26 cellular contexts compared by ENCODE assay signal in the genomic region with DNA sequence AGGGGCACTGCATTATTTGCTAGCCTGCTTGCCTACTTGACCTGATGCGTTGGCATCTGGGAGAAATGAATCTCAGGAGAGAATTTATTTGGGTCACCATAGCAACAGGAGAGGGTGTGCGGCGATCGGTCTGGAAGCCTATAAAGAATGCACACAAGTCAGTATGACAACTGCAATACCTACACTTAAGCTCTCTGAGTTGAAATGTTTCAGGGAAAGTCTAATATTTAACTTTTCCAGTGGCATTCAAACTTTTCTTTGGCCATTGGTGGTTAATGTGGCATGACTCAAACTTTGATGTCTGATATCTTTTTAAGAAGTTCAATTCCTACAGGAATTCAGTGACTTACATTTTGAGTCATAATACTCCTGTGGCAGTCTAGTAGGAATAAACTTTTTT.
"Had no signal": no experiment of that assay in that cellular context is flagged by ENCODE, and none has a peak within 500 bp of the region (broad histone marks: within the 10 kb centered on the region; RNA-seq: fewer than 3 reads in every experiment).

No MANE protein-coding gene starts in this region.

- H3K4me1 Mint-ChIP-seq: central memory CD8-positive, alpha-beta T cell; naive thymus-derived CD4-positive, alpha-beta T cell; stimulated activated effector memory CD8-positive, alpha-beta T cell treated with anti-CD3 and anti-CD28 coated beads, Interleukin-12 subunit alpha, Interleukin-12 subunit beta, amount 100 ng/mL, for 72 hours; stimulated activated naive CD8-positive, alpha-beta T cell treated with anti-CD3 and anti-CD28 coated beads, Interleukin-15, amount 100 ng/mL, for 72 hours; T-cell had no signal

- ATAC-seq: activated naive CD4-positive, alpha-beta T cell treated with anti-CD3 and anti-CD28 coated beads, Interleukin-2, amount 50 U/mL, for 72 hours; gastrocnemius medialis; left lobe of liver; lower lobe of right lung; naive thymus-derived CD4-positive, alpha-beta T cell; psoas muscle; right lobe of liver; stimulated activated effector memory CD8-positive, alpha-beta T cell treated with anti-CD3 and anti-CD28 coated beads, Interleukin-12 subunit alpha, Interleukin-12 subunit beta, amount 100 ng/mL, for 72 hours; stimulated activated naive CD8-positive, alpha-beta T cell treated with anti-CD3 and anti-CD28 coated beads, Interleukin-15, amount 100 ng/mL, for 72 hours; T-cell had no signal

- DNase-seq: activated CD4-positive, alpha-beta T cell treated with anti-CD3 and anti-CD28 coated beads for 1 hour; activated CD4-positive, alpha-beta T cell treated with anti-CD3 and anti-CD28 coated beads, Interleukin-2, amount 50 U/mL, for 1 hour; activated gamma-delta T cell treated with Interleukin-2 at 50 U/mL for 16 hours; activated T-cell treated with anti-CD3 and anti-CD28 coated beads, Interleukin-2, amount 50 U/mL, for 1 hour; aorta; colonic mucosa; dorsolateral prefrontal cortex; esophagus squamous epithelium; gastrocnemius medialis; head of caudate nucleus; lower lobe of right lung; naive thymus-derived CD4-positive, alpha-beta T cell; ovary; psoas muscle; right lobe of liver; stimulated activated CD4-positive, alpha-beta T cell treated with anti-CD3 and anti-CD28 coated beads, Interleukin-2, amount 100 ng/mL, for 24 hours; stimulated activated naive CD8-positive, alpha-beta T cell treated with anti-CD3 and anti-CD28 coated beads, Interleukin-15, amount 100 ng/mL, for 72 hours; T-cell; tibial artery had no signal

- H3K36me3 ChIP-seq: colonic mucosa, esophagus squamous epithelium, gastrocnemius medialis, lower lobe of right lung, neutrophil, ovary, right lobe of liver, tibial artery had no signal

- H3K4me3 Mint-ChIP-seq: central memory CD8-positive, alpha-beta T cell; naive thymus-derived CD4-positive, alpha-beta T cell; stimulated activated effector memory CD8-positive, alpha-beta T cell treated with anti-CD3 and anti-CD28 coated beads, Interleukin-12 subunit alpha, Interleukin-12 subunit beta, amount 100 ng/mL, for 72 hours; stimulated activated naive CD8-positive, alpha-beta T cell treated with anti-CD3 and anti-CD28 coated beads, Interleukin-15, amount 100 ng/mL, for 72 hours; T-cell; T-helper 2 cell treated with Interferon-gamma antibody and Interleukin-4, amounts not matched to agents 5 μg/mL and 100 μg/mL, for 36 hours had no signal

- H3K36me3 Mint-ChIP-seq: naive thymus-derived CD4-positive, alpha-beta T cell; stimulated activated effector memory CD8-positive, alpha-beta T cell treated with anti-CD3 and anti-CD28 coated beads, Interleukin-12 subunit alpha, Interleukin-12 subunit beta, amount 100 ng/mL, for 72 hours; T-cell had no signal

- H3K27ac Mint-ChIP-seq: activated naive CD4-positive, alpha-beta T cell treated with anti-CD3 and anti-CD28 coated beads, Interleukin-2, amount 50 U/mL, for 72 hours; naive thymus-derived CD4-positive, alpha-beta T cell; stimulated activated effector memory CD8-positive, alpha-beta T cell treated with anti-CD3 and anti-CD28 coated beads, Interleukin-12 subunit alpha, Interleukin-12 subunit beta, amount 100 ng/mL, for 72 hours; stimulated activated naive CD8-positive, alpha-beta T cell treated with anti-CD3 and anti-CD28 coated beads, Interleukin-15, amount 100 ng/mL, for 72 hours; T-cell; T-helper 2 cell treated with Interferon-gamma antibody and Interleukin-4, amounts not matched to agents 5 μg/mL and 100 μg/mL, for 36 hours had no signal

- H3K4me1 ChIP-seq: colonic mucosa, esophagus squamous epithelium, gastrocnemius medialis, lower lobe of right lung, psoas muscle, right lobe of liver, tibial artery had no signal

- H3K9me3 Mint-ChIP-seq: T-helper 2 cell treated with Interferon-gamma antibody and Interleukin-4, amounts not matched to agents 5 μg/mL and 100 μg/mL, for 36 hours had no signal

- H3K27me3 ChIP-seq: colonic mucosa, esophagus squamous epithelium, gastrocnemius medialis, neutrophil, ovary, right lobe of liver, tibial artery had no signal

- H3K4me3 ChIP-seq: colonic mucosa, dorsolateral prefrontal cortex, esophagus squamous epithelium, gastrocnemius medialis, lower lobe of right lung, ovary, psoas muscle, right lobe of liver, skin epidermis, tibial artery had no signal

- H3K9me3 ChIP-seq: colonic mucosa, esophagus squamous epithelium, gastrocnemius medialis, lower lobe of right lung, neutrophil, ovary, psoas muscle, right lobe of liver, tibial artery had no signal

- H3K27me3 Mint-ChIP-seq: stimulated activated naive CD8-positive, alpha-beta T cell treated with anti-CD3 and anti-CD28 coated beads, Interleukin-15, amount 100 ng/mL, for 72 hours had no signal
